In genomic region chr4:7034262-7035081, GRCh38 we compare ENCODE assay signal across 1 cellular context.
A peak's percentile ranks its signal among the peaks of the same experiment; 100 is the strongest.
TF ChIP-seq lines count a peak whose summit lies in the region.

No MANE protein-coding gene starts in this region.

TF ChIP-seq in HepG2, 621 proteins besides CTCF, POLR2A, EP300 and RAD21 (continued from another document):
- TF ChIP-seq, protein P1, sequence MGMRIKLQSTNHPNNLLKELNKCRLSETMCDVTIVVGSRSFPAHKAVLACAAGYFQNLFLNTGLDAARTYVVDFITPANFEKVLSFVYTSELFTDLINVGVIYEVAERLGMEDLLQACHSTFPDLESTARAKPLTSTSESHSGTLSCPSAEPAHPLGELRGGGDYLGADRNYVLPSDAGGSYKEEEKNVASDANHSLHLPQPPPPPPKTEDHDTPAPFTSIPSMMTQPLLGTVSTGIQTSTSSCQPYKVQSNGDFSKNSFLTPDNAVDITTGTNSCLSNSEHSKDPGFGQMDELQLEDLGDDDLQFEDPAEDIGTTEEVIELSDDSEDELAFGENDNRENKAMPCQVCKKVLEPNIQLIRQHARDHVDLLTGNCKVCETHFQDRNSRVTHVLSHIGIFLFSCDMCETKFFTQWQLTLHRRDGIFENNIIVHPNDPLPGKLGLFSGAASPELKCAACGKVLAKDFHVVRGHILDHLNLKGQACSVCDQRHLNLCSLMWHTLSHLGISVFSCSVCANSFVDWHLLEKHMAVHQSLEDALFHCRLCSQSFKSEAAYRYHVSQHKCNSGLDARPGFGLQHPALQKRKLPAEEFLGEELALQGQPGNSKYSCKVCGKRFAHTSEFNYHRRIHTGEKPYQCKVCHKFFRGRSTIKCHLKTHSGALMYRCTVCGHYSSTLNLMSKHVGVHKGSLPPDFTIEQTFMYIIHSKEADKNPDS (CRISPR knock-in tag; IDR thresholded peaks at IDR 0.05), result 0 out of 2 replicates have a peak, but pooled peaks have one; percentile 25
- TF ChIP-seq MIER2 (CRISPR knock-in tag; IDR thresholded peaks at IDR 0.05) (peak; percentile 29; the same call in 1 of the 2 replicates), MEF2D (CRISPR knock-in tag; IDR thresholded peaks at IDR 0.05) (peak; percentile 81; the same call in 1 of the 2 replicates), ZZZ3 (CRISPR knock-in tag; IDR thresholded peaks at IDR 0.05; ENCODE audit: borderline replicate concordance) (peak; percentile 44; the same call in 1 of the 2 replicates), ZNF710 (CRISPR knock-in tag; IDR thresholded peaks at IDR 0.05; ENCODE audit: borderline replicate concordance) (peak; percentile 32; the same call in 1 of the 2 replicates)
